Comparison of ENCODE assay signal across 11 cellular contexts in genomic region chr11:10693509-10694071, GRCh38. TPM values are rescaled to one million over a fixed set of nuclear protein-coding genes. Genes with fewer than 3 reads are reported as not detected.
DNase-seq lines count a peak whose midpoint lies in the region; TF ChIP-seq lines count a peak whose summit lies in the region.
"Had no signal": no experiment of that assay in that cellular context is flagged by ENCODE, and none has a peak within 500 bp of the region (broad histone marks: within the 10 kb centered on the region; RNA-seq: fewer than 3 reads in every experiment).

TSS of gene IRAG1 (minus strand) at chr11:10693755. CDS start at chr11:10693602, 153 bp downstream.

- peak; percentile 64 for DNase-seq in NCI-H1092 (lab: John Stamatoyannopoulos, UW)
- no peak for DNase-seq in endodermal cell
- peak; percentile 44 for DNase-seq in medulla oblongata (ENCODE audit: extremely low spot score)
- peak in 1 of 2 donors; percentile 70 for DNase-seq in suprapubic skin (ENCODE audit: low spot score in 2 of 2)
- DNase-seq in activated CD4-positive, alpha-beta memory T cell treated with anti-CD3 and anti-CD28 coated beads, Interleukin-2, amount 10 ng/mL, durations not matched to agents 7 days and 5 days = no peak
- no peak for DNase-seq in kidney glomerular epithelial cell (lab: John Stamatoyannopoulos, UW)
- no peak for DNase-seq in stimulated activated naive CD4-positive, alpha-beta T cell (lab: John Stamatoyannopoulos, UW)
- DNase-seq in DMS153 treated with DMSO at 0.1 percent for 48 hours (lab: John Stamatoyannopoulos, UW; ENCODE audit: unreplicated experiment) = no peak
- DNase-seq: activated naive CD8-positive, alpha-beta T cell treated with anti-CD3 and anti-CD28 coated beads for 36 hours; MV-4-11; SW 1271 had no signal

- H3K4me1 Mint-ChIP-seq in endodermal cell = no peaks in the 10 kb centered on the region
- no peaks in the 10 kb centered on the region for H3K4me1 Mint-ChIP-seq in activated CD4-positive, alpha-beta memory T cell treated with anti-CD3 and anti-CD28 coated beads, Interleukin-2, amount 10 ng/mL, durations not matched to agents 7 days and 5 days
- H3K4me1 Mint-ChIP-seq: activated naive CD8-positive, alpha-beta T cell treated with anti-CD3 and anti-CD28 coated beads for 36 hours had no signal

- H3K27me3 ChIP-seq in endodermal cell (ENCODE audit: control insufficient read depth, insufficient read depth, low read length, poor library complexity, severe bottlenecking) = no peaks in the 10 kb centered on the region
- no peaks in the 10 kb centered on the region for H3K27me3 ChIP-seq in suprapubic skin

- peaks cover 2% of the 10 kb centered on the region for H3K36me3 Mint-ChIP-seq in endodermal cell (ENCODE audit: low read depth)
- no peaks in the 10 kb centered on the region for H3K36me3 Mint-ChIP-seq in activated CD4-positive, alpha-beta memory T cell treated with anti-CD3 and anti-CD28 coated beads, Interleukin-2, amount 10 ng/mL, durations not matched to agents 7 days and 5 days (ENCODE audit: low read depth)
- H3K36me3 Mint-ChIP-seq: activated naive CD8-positive, alpha-beta T cell treated with anti-CD3 and anti-CD28 coated beads for 36 hours had no signal

- H3K4me1 ChIP-seq in endodermal cell (ENCODE audit: control insufficient read depth, insufficient read depth, low read length) (no peaks in the 10 kb centered on the region), suprapubic skin (peaks cover 4% of the 10 kb centered on the region)

- H3K4me3 Mint-ChIP-seq in endodermal cell = no peak within 1 kb of the TSS
- no peak within 1 kb of the TSS for H3K4me3 Mint-ChIP-seq in activated CD4-positive, alpha-beta memory T cell treated with anti-CD3 and anti-CD28 coated beads, Interleukin-2, amount 10 ng/mL, durations not matched to agents 7 days and 5 days
- H3K4me3 Mint-ChIP-seq: activated naive CD8-positive, alpha-beta T cell treated with anti-CD3 and anti-CD28 coated beads for 36 hours had no signal

- WGBS in endodermal cell (ENCODE audit: insufficient coverage in 1 of 2, insufficient read length in 1 of 2), 2 experiments = 58 to 89% methylated on average over 11 to 18 of the region's 18 CpGs
- WGBS in suprapubic skin = 65% methylated on average over 4 of the region's 18 CpGs

- no peaks in the 10 kb centered on the region for H3K27me3 Mint-ChIP-seq in endodermal cell (ENCODE audit: insufficient read depth)
- peaks cover 23% of the 10 kb centered on the region for H3K27me3 Mint-ChIP-seq in activated CD4-positive, alpha-beta memory T cell treated with anti-CD3 and anti-CD28 coated beads, Interleukin-2, amount 10 ng/mL, durations not matched to agents 7 days and 5 days

- H3K27ac ChIP-seq in endodermal cell (ENCODE audit: low read depth, low read length) = no peak within 1 kb of the TSS
- H3K27ac ChIP-seq in suprapubic skin = peak within 1 kb of the TSS; percentile 79

- H3K9me3 Mint-ChIP-seq in endodermal cell = peaks cover 2% of the 10 kb centered on the region
- H3K9me3 Mint-ChIP-seq in activated CD4-positive, alpha-beta memory T cell treated with anti-CD3 and anti-CD28 coated beads, Interleukin-2, amount 10 ng/mL, durations not matched to agents 7 days and 5 days = no peaks in the 10 kb centered on the region
- H3K9me3 Mint-ChIP-seq: activated naive CD8-positive, alpha-beta T cell treated with anti-CD3 and anti-CD28 coated beads for 36 hours had no signal

- H3K9me3 ChIP-seq in endodermal cell (ENCODE audit: control insufficient read depth, low read length) = no peaks in the 10 kb centered on the region
- H3K9me3 ChIP-seq in suprapubic skin = no peaks in the 10 kb centered on the region

- no peak for TF ChIP-seq EP300 in suprapubic skin (IDR thresholded peaks at IDR 0.05)

- no peak within 1 kb of the TSS for H3K9ac ChIP-seq in endodermal cell (ENCODE audit: extremely low read depth, low read length, poor library complexity, severe bottlenecking)

- POLR2A ChIA-PET in activated CD4-positive, alpha-beta memory T cell treated with anti-CD3 and anti-CD28 coated beads, Interleukin-2, amount 10 ng/mL, durations not matched to agents 7 days and 5 days (lab: Charles Lee) = no interaction called here

- TF ChIP-seq POLR2A in suprapubic skin (IDR thresholded peaks at IDR 0.05) = no peak

- CTCF ChIA-PET in activated CD4-positive, alpha-beta memory T cell treated with anti-CD3 and anti-CD28 coated beads, Interleukin-2, amount 10 ng/mL, durations not matched to agents 7 days and 5 days (lab: Charles Lee) = no interaction called here

- H3K4me3 ChIP-seq in endodermal cell (ENCODE audit: low read length) (no peak within 1 kb of the TSS), suprapubic skin (peak within 1 kb of the TSS; percentile 33)

- TF ChIP-seq CTCF in endodermal cell (conservative IDR thresholded peaks at IDR 0.05) = no peak
- no peak for TF ChIP-seq CTCF in suprapubic skin (IDR thresholded peaks at IDR 0.05)

- H3K27ac Mint-ChIP-seq in endodermal cell = peak within 1 kb of the TSS; percentile 19
- H3K27ac Mint-ChIP-seq in activated CD4-positive, alpha-beta memory T cell treated with anti-CD3 and anti-CD28 coated beads, Interleukin-2, amount 10 ng/mL, durations not matched to agents 7 days and 5 days = no peak within 1 kb of the TSS
- H3K27ac Mint-ChIP-seq: activated naive CD8-positive, alpha-beta T cell treated with anti-CD3 and anti-CD28 coated beads for 36 hours had no signal

- H3K36me3 ChIP-seq in endodermal cell (ENCODE audit: control insufficient read depth, insufficient read depth, low read length) (no peaks in the 10 kb centered on the region), suprapubic skin (no peaks in the 10 kb centered on the region)

RNA-seq across cellular contexts. Expression of gene IRAG1, which starts in this region (rescaled TPM):
- 1 to 10 TPM; 4.2 to 7.3 TPM for total RNA-seq in endodermal cell
- 5.6 TPM for polyA plus RNA-seq in endodermal cell (2013, experiment 1 of 2)
- polyA plus RNA-seq in endodermal cell (2013, experiment 2 of 2) = 5.1 TPM
- total RNA-seq in suprapubic skin = 1 to 10 TPM; 2.9 to 4.6 (median 4.2) TPM
- total RNA-seq in activated CD4-positive, alpha-beta memory T cell treated with anti-CD3 and anti-CD28 coated beads, Interleukin-2, amount 10 ng/mL, durations not matched to agents 7 days and 5 days = under 1 TPM in 1 of 2 experiments, not detected in 1; 0.08 TPM
- total RNA-seq: activated naive CD8-positive, alpha-beta T cell treated with anti-CD3 and anti-CD28 coated beads for 36 hours had no signal

Comparison
In these comparisons a context has a peak if more than half of its experiments do, and no peak if none do; other contexts are left out.
1. DNase-seq: peak in NCI-H1092 (single experiment) and medulla oblongata (single experiment); none in endodermal cell (single experiment), activated CD4-positive, alpha-beta memory T cell treated with anti-CD3 and anti-CD28 coated beads, Interleukin-2, amount 10 ng/mL, durations not matched to agents 7 days and 5 days (single experiment), kidney glomerular epithelial cell (single experiment), stimulated activated naive CD4-positive, alpha-beta T cell (0 of 6) and DMS153 treated with DMSO at 0.1 percent for 48 hours (single experiment).